17 cellular contexts compared by ENCODE assay signal in genomic region chr2:125667630-125668029, GRCh38.
A peak's percentile ranks its signal among the peaks of the same experiment; 100 is the strongest.
DNase-seq lines count a peak whose midpoint lies in the region; ATAC-seq and TF ChIP-seq lines count a peak whose summit lies in the region.
"Had no signal": no experiment of that assay in that cellular context is flagged by ENCODE, and none has a peak within 500 bp of the region (broad histone marks: within the 10 kb centered on the region; RNA-seq: fewer than 3 reads in every experiment).

No MANE protein-coding gene starts in this region.

- H3K4me3 ChIP-seq in GM12865 (ENCODE audit: low read depth, low read length) = no peak overlapping the region

- no peak overlapping the region for H3K27ac Mint-ChIP-seq in activated CD4-positive, alpha-beta memory T cell treated with anti-CD3 and anti-CD28 coated beads, Interleukin-2, amount 10 ng/mL, durations not matched to agents 7 days and 5 days

- CTCF ChIA-PET in activated CD4-positive, alpha-beta memory T cell treated with anti-CD3 and anti-CD28 coated beads, Interleukin-2, amount 10 ng/mL, durations not matched to agents 7 days and 5 days (lab: Charles Lee) = no interaction called here

- H3K4me3 Mint-ChIP-seq in activated CD4-positive, alpha-beta memory T cell treated with anti-CD3 and anti-CD28 coated beads, Interleukin-2, amount 10 ng/mL, durations not matched to agents 7 days and 5 days = no peak overlapping the region

- DNase-seq in GM12865 (ENCODE audit: low read depth) (peak; percentile 73), OCI-M1 (lab: John Stamatoyannopoulos, UW) (peak; percentile 88), pons (ENCODE audit: low spot score) (no peak), NCI-H526 treated with DMSO at 0.1 percent for 48 hours (lab: John Stamatoyannopoulos, UW) (no peak), epidermal melanocyte (ENCODE audit: insufficient read length, low spot score) (no peak)
- DNase-seq in activated CD4-positive, alpha-beta memory T cell treated with anti-CD3 and anti-CD28 coated beads, Interleukin-2, amount 10 ng/mL, durations not matched to agents 7 days and 5 days = no peak
- DNase-seq: AML-193, Caco-2, H7, KBM-7, NCI-H1417, NCI-H1930, NCI-H2171, PC-3, SK-N-SH had no signal

- peaks cover 4% of the 10 kb centered on the region for H3K9me3 Mint-ChIP-seq in activated CD4-positive, alpha-beta memory T cell treated with anti-CD3 and anti-CD28 coated beads, Interleukin-2, amount 10 ng/mL, durations not matched to agents 7 days and 5 days

- peak; percentile 69 for ATAC-seq in GM18858 (IDR thresholded peaks at IDR 0.05; ENCODE audit: unreplicated experiment)
- ATAC-seq in HG03432 (IDR thresholded peaks at IDR 0.05; ENCODE audit: unreplicated experiment) = peak; percentile 84
- ATAC-seq: PC-3 had no signal

- POLR2A ChIA-PET in activated CD4-positive, alpha-beta memory T cell treated with anti-CD3 and anti-CD28 coated beads, Interleukin-2, amount 10 ng/mL, durations not matched to agents 7 days and 5 days (lab: Charles Lee) = no interaction called here

- H3K27me3 Mint-ChIP-seq in activated CD4-positive, alpha-beta memory T cell treated with anti-CD3 and anti-CD28 coated beads, Interleukin-2, amount 10 ng/mL, durations not matched to agents 7 days and 5 days = no peaks in the 10 kb centered on the region

- TF ChIP-seq CTCF in GM12865 (IDR thresholded peaks at IDR 0.05; ENCODE audit: insufficient read depth, low read depth, low read length, missing control alignments) = no peak

- no peaks in the 10 kb centered on the region for H3K36me3 Mint-ChIP-seq in activated CD4-positive, alpha-beta memory T cell treated with anti-CD3 and anti-CD28 coated beads, Interleukin-2, amount 10 ng/mL, durations not matched to agents 7 days and 5 days (ENCODE audit: low read depth)

- H3K4me1 Mint-ChIP-seq in activated CD4-positive, alpha-beta memory T cell treated with anti-CD3 and anti-CD28 coated beads, Interleukin-2, amount 10 ng/mL, durations not matched to agents 7 days and 5 days = no peaks in the 10 kb centered on the region

Comparison
In these comparisons a context has a peak if more than half of its experiments do, and no peak if none do; other contexts are left out.
1. DNase-seq: peak in GM12865 (single experiment) and OCI-M1 (single experiment); none in pons (single experiment), NCI-H526 treated with DMSO at 0.1 percent for 48 hours (single experiment), activated CD4-positive, alpha-beta memory T cell treated with anti-CD3 and anti-CD28 coated beads, Interleukin-2, amount 10 ng/mL, durations not matched to agents 7 days and 5 days (single experiment) and epidermal melanocyte (single experiment).